12 cellular contexts compared by ENCODE assay signal in the genomic region with DNA sequence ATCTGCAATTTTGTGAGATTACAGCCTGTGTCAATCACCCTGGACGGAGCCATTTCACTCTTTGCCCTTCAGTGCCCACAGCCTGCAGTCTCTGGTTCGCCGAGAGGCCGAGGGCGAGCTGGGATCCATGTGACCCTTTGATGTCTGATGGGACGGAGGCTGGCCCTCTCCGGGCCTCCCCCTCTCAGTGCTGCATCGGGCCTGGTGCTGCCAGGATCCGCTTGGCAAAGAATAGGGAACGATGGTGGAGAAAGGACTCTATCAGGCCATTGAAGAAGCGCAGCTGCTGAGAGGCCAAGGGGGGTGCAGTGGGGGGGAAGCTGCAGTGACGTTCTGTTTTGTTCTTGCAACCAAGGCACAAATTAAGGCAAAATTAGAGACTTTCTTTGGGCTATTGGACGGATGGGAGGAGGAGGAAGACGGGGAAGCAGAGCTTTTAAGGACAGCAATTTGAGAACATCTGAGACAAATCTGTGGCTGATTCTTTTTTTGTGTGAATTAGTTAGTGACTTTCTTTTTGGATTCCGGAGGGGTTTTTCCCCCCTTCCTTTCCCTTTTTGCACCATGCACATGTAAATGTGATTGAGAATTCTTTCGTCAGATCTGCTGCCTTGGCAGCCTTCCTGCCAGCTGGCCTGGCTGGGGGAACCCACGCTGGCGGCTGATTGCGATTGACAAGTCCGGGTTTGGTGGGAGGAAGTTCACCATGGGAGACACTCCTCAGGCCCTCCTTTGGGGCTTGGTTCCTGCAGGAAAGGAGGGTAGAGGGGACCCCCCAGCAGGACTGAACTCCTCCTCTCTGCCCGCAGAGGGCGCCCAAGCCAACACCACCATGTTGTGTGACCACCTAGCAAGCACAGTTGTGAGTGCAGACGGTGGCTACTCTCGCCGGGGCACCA.
DNase-seq lines count a peak whose midpoint lies in the region; ATAC-seq and TF ChIP-seq lines count a peak whose summit lies in the region.
"Had no signal": no experiment of that assay in that cellular context is flagged by ENCODE, and none has a peak within 500 bp of the region (broad histone marks: within the 10 kb centered on the region; RNA-seq: fewer than 3 reads in every experiment).

No MANE protein-coding gene starts in this region.

- no peak overlapping the region for H3K4me3 ChIP-seq in cardiac muscle cell
- no peak overlapping the region for H3K4me3 ChIP-seq in OCI-LY1 (ENCODE audit: low read depth, low read length, poor library complexity, severe bottlenecking)
- H3K4me3 ChIP-seq: gastrocnemius medialis had no signal

- no peaks in the 10 kb centered on the region for H3K79me2 ChIP-seq in OCI-LY1 (ENCODE audit: insufficient read depth, low read length)

- H3K27ac ChIP-seq in cardiac muscle cell, result no peak overlapping the region
- H3K27ac ChIP-seq in OCI-LY1 (ENCODE audit: low read depth, low read length, poor library complexity, severe bottlenecking), result no peak overlapping the region
- H3K27ac ChIP-seq in substantia nigra (ENCODE audit: low read depth, low read length, poor library complexity, severe bottlenecking), result peak overlapping the region; percentile 99
- H3K27ac ChIP-seq: gastrocnemius medialis had no signal

- no peak overlapping the region for H3K4me2 ChIP-seq in OCI-LY1 (ENCODE audit: low read length)

- no peaks in the 10 kb centered on the region for H3K9me2 ChIP-seq in OCI-LY1 (ENCODE audit: low read depth, low read length)

- peak; percentile 13 to 18 for DNase-seq in cardiac muscle cell (ENCODE audit: low read depth in 1 of 2, low spot score in 1 of 2)
- no peak for DNase-seq in cardiac septum (ENCODE audit: low spot score)
- peak; percentile 87 to 98 (median 95) for DNase-seq in head of caudate nucleus
- DNase-seq in substantia nigra (lab: John Stamatoyannopoulos, UW), result peak; percentile 58 to 98 (median 94)
- no peak for DNase-seq in NCI-H2029 (lab: John Stamatoyannopoulos, UW)
- no peak for DNase-seq in dedifferentiated amniotic fluid mesenchymal stem cell (ENCODE audit: extremely low spot score)
- DNase-seq: activated CD4-positive, alpha-beta T cell treated with anti-CD3 and anti-CD28 coated beads, Interleukin-2, amount 50 U/mL, for 48 hours; aorta; CD8-positive, alpha-beta T cell; gastrocnemius medialis had no signal

- TF ChIP-seq CTCF in cardiac muscle cell (IDR thresholded peaks at IDR 0.05; ENCODE audit: low read depth, low read length), result peak; percentile 26
- TF ChIP-seq CTCF in OCI-LY1 (IDR thresholded peaks at IDR 0.05; ENCODE audit: low read length), result peak; percentile 32; the same call in 1 of the 2 replicates

- no peaks in the 10 kb centered on the region for H4K20me1 ChIP-seq in OCI-LY1 (ENCODE audit: insufficient read depth, low read length)

- no peak overlapping the region for H3K9ac ChIP-seq in OCI-LY1 (ENCODE audit: low read length)

- no peaks in the 10 kb centered on the region for H3K36me3 ChIP-seq in cardiac muscle cell
- no peaks in the 10 kb centered on the region for H3K36me3 ChIP-seq in OCI-LY1 (ENCODE audit: insufficient read depth, low read length)
- H3K36me3 ChIP-seq: gastrocnemius medialis had no signal

- no peak for ATAC-seq in GM18867 (IDR thresholded peaks at IDR 0.05; ENCODE audit: unreplicated experiment)
- ATAC-seq: CD8-positive, alpha-beta T cell; gastrocnemius medialis had no signal

- H3K4me1 ChIP-seq in cardiac muscle cell (ENCODE audit: low read depth) (no peaks in the 10 kb centered on the region), OCI-LY1 (ENCODE audit: insufficient read depth, low read length, severe bottlenecking) (no peaks in the 10 kb centered on the region)
- H3K4me1 ChIP-seq: gastrocnemius medialis had no signal

- H3K27me3 ChIP-seq in cardiac muscle cell (no peaks in the 10 kb centered on the region), OCI-LY1 (ENCODE audit: insufficient read depth, low read length) (no peaks in the 10 kb centered on the region)

- no peak overlapping the region for H2AFZ ChIP-seq in OCI-LY1 (ENCODE audit: low read length)

- no peaks in the 10 kb centered on the region for H3F3A ChIP-seq in OCI-LY1 (ENCODE audit: insufficient read depth, low read length)

- intact Hi-C loops in cardiac septum (cut with DNase I), result no loop called here
- intact Hi-C loops in head of caudate nucleus (cut with DNase I), result loop anchor here (2.0 to 5.0 kb wide), 2 partner anchors 53 to 80 kb away; no protein-coding TSS in a partner anchor

- H3K9me3 ChIP-seq in cardiac muscle cell (ENCODE audit: low read depth) (no peaks in the 10 kb centered on the region), OCI-LY1 (ENCODE audit: low read length) (no peaks in the 10 kb centered on the region)
- H3K9me3 ChIP-seq: gastrocnemius medialis had no signal

Comparison
In these comparisons a context has a peak if more than half of its experiments do, and no peak if none do; other contexts are left out.
1. DNase-seq: peak in cardiac muscle cell (2 of 2), head of caudate nucleus (42 of 42) and substantia nigra (49 of 49); none in cardiac septum (single experiment), NCI-H2029 (single experiment) and dedifferentiated amniotic fluid mesenchymal stem cell (single experiment).